ENCODE assay signal across 15 cellular contexts in the genomic region with DNA sequence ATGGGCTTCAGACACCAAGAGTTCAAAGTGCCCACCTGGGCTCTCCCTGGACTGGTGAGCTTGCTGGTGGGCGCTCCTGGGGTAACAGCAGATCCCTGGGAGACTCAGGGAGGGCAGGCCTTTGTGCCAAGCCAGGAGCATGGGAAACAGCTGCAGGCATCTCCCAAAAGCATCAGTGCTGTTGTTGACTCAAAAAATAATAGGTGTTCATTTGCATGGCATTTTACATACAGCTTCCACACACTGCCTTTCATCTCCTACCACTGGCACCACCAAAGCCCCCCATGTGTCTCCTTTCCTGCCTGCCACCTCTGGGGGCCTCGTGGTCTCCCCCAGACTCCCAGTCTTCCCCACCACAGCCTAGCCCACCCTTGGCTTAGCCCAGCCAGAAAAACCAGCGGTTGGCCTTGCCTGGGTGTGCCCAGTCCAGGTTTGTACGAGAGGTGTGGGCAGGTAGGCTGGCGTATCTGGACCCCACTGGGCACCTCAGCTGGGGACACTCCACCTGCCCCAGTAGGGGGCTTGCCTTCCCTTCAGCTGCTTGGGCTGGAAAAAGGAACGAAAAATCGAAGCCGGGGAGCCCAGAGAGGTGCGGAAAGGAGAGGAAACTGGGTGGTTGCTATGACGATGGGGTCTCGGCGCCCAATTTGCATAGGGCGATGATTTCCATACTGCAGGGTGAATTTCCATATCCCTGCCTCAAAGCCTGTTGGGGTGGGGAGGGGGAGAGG. TPM values are rescaled to one million over a fixed set of nuclear protein-coding genes. Genes with fewer than 3 reads are reported as not detected.
A peak's percentile ranks its signal among the peaks of the same experiment; 100 is the strongest.
DNase-seq lines count a peak whose midpoint lies in the region; ATAC-seq and TF ChIP-seq lines count a peak whose summit lies in the region.
"Had no signal": no experiment of that assay in that cellular context is flagged by ENCODE, and none has a peak within 500 bp of the region (broad histone marks: within the 10 kb centered on the region; RNA-seq: fewer than 3 reads in every experiment).

No MANE protein-coding gene starts in this region.

- H3K27me3 ChIP-seq in HUES6 (ENCODE audit: control insufficient read depth, insufficient read depth, low read length) (peaks cover 11% of the 10 kb centered on the region), ascending aorta (no peaks in the 10 kb centered on the region)
- H3K27me3 ChIP-seq: testis had no signal

- H3K36me3 ChIP-seq in HUES6 (ENCODE audit: control insufficient read depth, insufficient read depth, low read length) (no peaks in the 10 kb centered on the region), ascending aorta (no peaks in the 10 kb centered on the region)

- ATAC-seq in GM18909 (IDR thresholded peaks at IDR 0.05; ENCODE audit: poor library complexity, unreplicated experiment), result peak; percentile 68
- ATAC-seq in HG03565 (IDR thresholded peaks at IDR 0.05; ENCODE audit: unreplicated experiment), result no peak
- ATAC-seq: activated CD4-positive, alpha-beta T cell treated with anti-CD3 and anti-CD28 coated beads for 36 hours; left lobe of liver had no signal

- H3K9me3 ChIP-seq in HUES6 (ENCODE audit: control insufficient read depth, insufficient read depth, low read depth, low read length) (no peaks in the 10 kb centered on the region), ascending aorta (no peaks in the 10 kb centered on the region)
- H3K9me3 ChIP-seq: testis had no signal

- peak overlapping the region; percentile 56 for H3K27ac ChIP-seq in HUES6 (ENCODE audit: low read depth, low read length)
- H3K27ac ChIP-seq in ascending aorta, result no peak overlapping the region
- H3K27ac ChIP-seq: parathyroid adenoma, testis had no signal

- no peak for TF ChIP-seq CTCF in ascending aorta (IDR thresholded peaks at IDR 0.05)

- DNase-seq in DMS79 (lab: John Stamatoyannopoulos, UW) (peak; percentile 12), ascending aorta (ENCODE audit: low spot score in 2 of 2) (no peak), superior temporal gyrus (ENCODE audit: extremely low spot score) (no peak)
- DNase-seq in activated CD4-positive, alpha-beta T cell treated with anti-CD3 and anti-CD28 coated beads, Interleukin-2, amount 50 U/mL, for 1 hour, result no peak
- DNase-seq: activated CD4-positive, alpha-beta T cell treated with anti-CD3 and anti-CD28 coated beads for 36 hours; activated effector memory CD4-positive, alpha-beta T cell treated with anti-CD3 and anti-CD28 coated beads, Interleukin-2, amount 50 U/mL, for 16 hours; KG1; NCI-H510A treated with DMSO at 0.1 percent for 48 hours; testis had no signal

- intact Hi-C loops in ascending aorta (cut with DNase I), result no loop called here

- peaks cover 34% of the 10 kb centered on the region for H3K4me1 ChIP-seq in HUES6 (ENCODE audit: control insufficient read depth, insufficient read depth, low read length)
- no peaks in the 10 kb centered on the region for H3K4me1 ChIP-seq in ascending aorta
- H3K4me1 ChIP-seq: testis had no signal

- peak overlapping the region; percentile 39 for H3K4me3 ChIP-seq in HUES6 (ENCODE audit: low read depth, low read length)
- peak overlapping the region; percentile 30 for H3K4me3 ChIP-seq in iPS-11a (ENCODE audit: low read depth, low read length)
- H3K4me3 ChIP-seq in ascending aorta, result no peak overlapping the region
- H3K4me3 ChIP-seq: testis had no signal

- peak overlapping the region; percentile 73 for H3K9ac ChIP-seq in HUES6 (ENCODE audit: low read length)
- H3K9ac ChIP-seq: parathyroid adenoma had no signal

RNA-seq across cellular contexts. Expression of a gene that starts 15.0 kb away (rescaled TPM):
- total RNA-seq in ascending aorta, result not detected
- total RNA-seq: activated CD4-positive, alpha-beta T cell treated with anti-CD3 and anti-CD28 coated beads for 36 hours; left lobe of liver had no signal

RNA-seq across cellular contexts. Expression of a gene that starts 44.1 kb away (rescaled TPM):
- 216 TPM for total RNA-seq in ascending aorta

Comparison
In these comparisons a context has a peak if more than half of its experiments do, and no peak if none do; other contexts are left out.
1. H3K4me3 ChIP-seq: peak in HUES6 (single experiment) and iPS-11a (single experiment); none in ascending aorta (0 of 2).